Comparison of ENCODE assay signal across 20 cellular contexts in genomic region chr3:108329947-108330346, GRCh38. TPM values are rescaled to one million over a fixed set of nuclear protein-coding genes. Genes with fewer than 3 reads are reported as not detected.
"Had no signal": no experiment of that assay in that cellular context is flagged by ENCODE, and none has a peak within 500 bp of the region (broad histone marks: within the 10 kb centered on the region; RNA-seq: fewer than 3 reads in every experiment).

No MANE protein-coding gene starts in this region.

- H3K27ac ChIP-seq: ascending aorta, gastroesophageal sphincter, heart left ventricle, left lung, parathyroid adenoma, right lobe of liver, thoracic aorta, upper lobe of right lung had no signal

- H3K36me3 Mint-ChIP-seq: mesothelial cell of epicardium had no signal

- H3K27ac Mint-ChIP-seq: mesothelial cell of epicardium, nephron had no signal

- H3K9me3 ChIP-seq: ascending aorta, gastroesophageal sphincter, heart left ventricle, left lung, right lobe of liver, thoracic aorta, upper lobe of right lung had no signal

- H3K36me3 ChIP-seq: ascending aorta, gastroesophageal sphincter, heart left ventricle, left lung, right lobe of liver, thoracic aorta, upper lobe of right lung had no signal

- H3K4me3 ChIP-seq: ascending aorta, gastroesophageal sphincter, heart left ventricle, left lung, right lobe of liver, smooth muscle cell, thoracic aorta, upper lobe of right lung had no signal

- H3K4me3 Mint-ChIP-seq: central memory CD8-positive, alpha-beta T cell; mesothelial cell of epicardium; nephron had no signal

- DNase-seq: activated CD4-positive, alpha-beta T cell treated with anti-CD3 and anti-CD28 coated beads for 1 hour; activated CD8-positive, alpha-beta memory T cell treated with anti-CD3 and anti-CD28 coated beads for 24 hours; activated gamma-delta T cell treated with Interleukin-2 at 50 U/mL for 16 hours; cortex of kidney; effector CD4-positive, alpha-beta T cell; heart left ventricle; kidney; left lung; right lobe of liver; stimulated activated CD4-positive, alpha-beta T cell treated with anti-CD3 and anti-CD28 coated beads, Interleukin-4, amount 100 ng/mL, for 1 hour; upper lobe of right lung had no signal

- H3K9me3 Mint-ChIP-seq: central memory CD8-positive, alpha-beta T cell had no signal

- ATAC-seq: gastroesophageal sphincter, heart left ventricle, left lung, right lobe of liver, upper lobe of right lung had no signal

- H3K27me3 ChIP-seq: ascending aorta, gastroesophageal sphincter, heart left ventricle, left lung, right lobe of liver, upper lobe of right lung had no signal

- H3K4me1 ChIP-seq: ascending aorta, heart left ventricle, left lung, parathyroid adenoma, right lobe of liver, upper lobe of right lung had no signal

- H3K4me1 Mint-ChIP-seq: central memory CD8-positive, alpha-beta T cell; mesothelial cell of epicardium; nephron had no signal

- H3K27me3 Mint-ChIP-seq: central memory CD8-positive, alpha-beta T cell had no signal

RNA-seq across cellular contexts. Expression of gene HHLA2, which starts 33.6 kb away (rescaled TPM):
- total RNA-seq: ascending aorta, gastroesophageal sphincter, heart left ventricle, lung microvascular endothelial cell, mesothelial cell of epicardium, right lobe of liver, smooth muscle cell, thoracic aorta had no signal
